In the genomic region with DNA sequence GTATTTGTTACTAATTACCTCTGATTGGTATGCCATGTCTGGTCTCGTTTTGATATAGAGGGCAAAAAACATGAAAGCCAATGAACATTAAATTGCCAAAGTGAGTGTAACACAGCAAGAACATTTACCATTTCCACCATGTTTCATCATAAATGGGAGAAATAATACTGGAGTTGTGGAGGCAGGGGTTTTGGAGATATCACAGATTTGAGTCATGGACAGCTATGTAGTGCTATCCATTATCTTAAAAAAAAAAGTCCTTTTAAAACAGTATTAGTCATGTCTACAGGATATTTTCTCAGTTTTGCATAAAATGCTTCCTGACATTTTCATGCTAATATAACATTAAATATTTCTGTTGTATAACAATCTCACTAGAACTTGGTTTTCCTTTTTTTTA, we compare ENCODE assay signal across 20 cellular contexts.
"Had no signal": no experiment of that assay in that cellular context is flagged by ENCODE, and none has a peak within 500 bp of the region (broad histone marks: within the 10 kb centered on the region; RNA-seq: fewer than 3 reads in every experiment).

No MANE protein-coding gene starts in this region.

- H3K27ac ChIP-seq: ascending aorta, cardiac muscle cell, gastroesophageal sphincter, neutrophil, ovary, prostate gland, right atrium auricular region, tibial artery had no signal

- H3K36me3 ChIP-seq: ascending aorta, cardiac muscle cell, gastroesophageal sphincter, neutrophil, ovary, prostate gland, right atrium auricular region, tibial artery had no signal

- H3K4me1 ChIP-seq: ascending aorta, gastroesophageal sphincter, prostate gland, right atrium auricular region, tibial artery had no signal

- ATAC-seq: gastroesophageal sphincter, left colon, WTC11 had no signal

- DNase-seq: activated gamma-delta T cell treated with Interleukin-2 at 50 U/mL for 16 hours; activated T-cell treated with anti-CD3 and anti-CD28 coated beads, Interleukin-2, amount 50 U/mL, for 1 hour; dermis blood vessel endothelial cell; effector CD8-positive, alpha-beta T cell; erythroblast; head of caudate nucleus; islet precursor cell; left colon; mesenchymal stem cell; ovary; stimulated activated CD4-positive, alpha-beta T cell treated with anti-CD3 and anti-CD28 coated beads, Interleukin-12 subunit alpha, Interleukin-12 subunit beta, amount 100 ng/mL, for 4 hours; T-helper 9 cell; tibial artery had no signal

- H3K4me3 ChIP-seq: ascending aorta, cardiac muscle cell, gastroesophageal sphincter, ovary, prostate gland, right atrium auricular region, tibial artery had no signal

- H3K27me3 ChIP-seq: ascending aorta, cardiac muscle cell, gastroesophageal sphincter, neutrophil, ovary, right atrium auricular region, tibial artery had no signal

- H3K9me3 ChIP-seq: ascending aorta, gastroesophageal sphincter, neutrophil, ovary, prostate gland, right atrium auricular region, tibial artery had no signal
